In genomic region chr7:151432658-151433521, GRCh38 we compare ENCODE assay signal across 9 cellular contexts. TPM values are rescaled to one million over a fixed set of nuclear protein-coding genes. Genes with fewer than 3 reads are reported as not detected.
DNase-seq lines count a peak whose midpoint lies in the region; ATAC-seq, FAIRE-seq and TF ChIP-seq lines count a peak whose summit lies in the region.
"Had no signal": no experiment of that assay in that cellular context is flagged by ENCODE, and none has a peak within 500 bp of the region (broad histone marks: within the 10 kb centered on the region; RNA-seq: fewer than 3 reads in every experiment).

No MANE protein-coding gene starts in this region.

- peak; percentile 42 for ATAC-seq in DND-41 (ENCODE audit: insufficient read depth, low read depth)
- peak; percentile 66 for ATAC-seq in GM21526 (IDR thresholded peaks at IDR 0.05; ENCODE audit: low FRiP score, unreplicated experiment)
- ATAC-seq in T-cell (replicated peaks in 1 of 4), result peak; percentile 49 to 65 (median 58)
- no peak for ATAC-seq in HG02571 (IDR thresholded peaks at IDR 0.05; ENCODE audit: unreplicated experiment)

- H3K36me3 Mint-ChIP-seq in T-cell, result no peaks in the 10 kb centered on the region

- no peak overlapping the region for H3K14ac ChIP-seq in H1 (ENCODE audit: insufficient read length)

- H4K91ac ChIP-seq in H1 (replicated peaks; ENCODE audit: insufficient read length, low read length), result no peak overlapping the region

- H3K27me3 ChIP-seq in DND-41 (ENCODE audit: insufficient read depth, low read length, poor library complexity) (no peaks in the 10 kb centered on the region), H1 (replicated peaks in 1 of 4; ENCODE audit: control insufficient read depth in 3 of 4, extremely low read depth in 1 of 4, insufficient read depth in 3 of 4, low read length in 3 of 4) (no peaks in the 10 kb centered on the region)

- TF ChIP-seq EP300 in H1 (IDR thresholded peaks at IDR 0.05; ENCODE audit: borderline replicate concordance in 1 of 2, low read depth in 2 of 2, low read length in 2 of 2), result no peak

- peak overlapping the region in 2 of 3 donors; percentile 34 to 69 for H3K4me3 Mint-ChIP-seq in T-cell

- H2BK120ac ChIP-seq in H1 (replicated peaks; ENCODE audit: low read depth, low read length), result no peak overlapping the region

- no peak overlapping the region for H3K56ac ChIP-seq in H1 (replicated peaks; ENCODE audit: insufficient read length, low read depth, low read length)

- peak overlapping the region; percentile 64 for H3K27ac ChIP-seq in DND-41 (ENCODE audit: low read length)
- H3K27ac ChIP-seq in H1 (ENCODE audit: low read depth, low read length), result no peak overlapping the region
- no peak overlapping the region for H3K27ac ChIP-seq in substantia nigra (ENCODE audit: low read depth, low read length, poor library complexity, severe bottlenecking)

- no peak overlapping the region for H3K4ac ChIP-seq in H1 (replicated peaks; ENCODE audit: insufficient read length, low read depth, low read length)

- H3K4me1 ChIP-seq in DND-41 (ENCODE audit: insufficient read depth, low read length) (peaks cover 55% of the 10 kb centered on the region), H1 (replicated peaks in 1 of 4; ENCODE audit: control insufficient read depth in 3 of 4, insufficient read depth in 4 of 4, low read length in 3 of 4) (peaks cover 5 to 20% (median 10%) of the 10 kb centered on the region in 4 experiments)

- H2AK5ac ChIP-seq in H1 (ENCODE audit: low read depth, low read length), result no peak overlapping the region

- H3K23me2 ChIP-seq in H1 (ENCODE audit: low read depth, low read length), result no peaks in the 10 kb centered on the region

- H3K4me1 Mint-ChIP-seq in T-cell, result peaks cover 49 to 57% (median 55%) of the 10 kb centered on the region in 3 donors

- H3K9me3 ChIP-seq in DND-41 (ENCODE audit: insufficient read depth, low read length, severe bottlenecking), result no peaks in the 10 kb centered on the region
- no peaks in the 10 kb centered on the region for H3K9me3 ChIP-seq in H1 (ENCODE audit: insufficient read depth in 2 of 2, low read depth in 1 of 2, low read length in 1 of 2)

- H3K9me3 Mint-ChIP-seq in T-cell, result no peaks in the 10 kb centered on the region

- CTCF ChIA-PET in T-cell (lab: Charles Lee), result interaction anchor here in 1 of 2 donors (0.8 kb wide), 1 partner anchor 15 kb away, joined by 3 read pairs; no protein-coding TSS in a partner anchor
- CTCF ChIA-PET in H1 (lab: Charles Lee; ENCODE audit: partially characterized antibody), result interaction anchor here (1.0 to 2.6 kb wide), 9 partner anchors 15 to 73 kb away, joined by 3 to 14 read pairs (median 4); no protein-coding TSS in a partner anchor

- DNase-seq in DND-41 (peak; percentile 67), T-cell (peak in 33 of 34 experiments; percentile 24 to 68 (median 52)), H1 (ENCODE audit: low read depth in 1 of 2, low spot score in 2 of 2) (peak in 1 of 2 experiments; percentile 49), substantia nigra (lab: John Stamatoyannopoulos, UW) (no peak), NCI-H2196 (lab: John Stamatoyannopoulos, UW; ENCODE audit: unreplicated experiment) (no peak), kidney tubule cell (ENCODE audit: low spot score) (no peak)

- H3K4me2 ChIP-seq in DND-41 (ENCODE audit: insufficient read depth, low read length), result no peak overlapping the region
- H3K4me2 ChIP-seq in H1 (ENCODE audit: insufficient read depth in 1 of 2, low read depth in 2 of 2, low read length in 2 of 2), result no peak overlapping the region

- H2BK12ac ChIP-seq in H1 (ENCODE audit: low read depth, low read length), result peak overlapping the region; percentile 60; the same call in 1 of the 2 replicates

- no peak; a peak in 1 of 4 replicates for TF ChIP-seq RAD21 in H1 (IDR thresholded peaks at IDR 0.05 in 1 of 2, conservative IDR thresholded peaks at IDR 0.05 in 1 of 2; ENCODE audit: low read depth in 2 of 2, low read length in 2 of 2)

- no peak overlapping the region for H4K5ac ChIP-seq in H1 (ENCODE audit: insufficient read length, low read depth, low read length)

- no peak overlapping the region for H4K8ac ChIP-seq in H1 (ENCODE audit: extremely low read depth, insufficient read depth, low read length)

- H4K20me1 ChIP-seq in DND-41 (ENCODE audit: insufficient read depth, low read length) (no peaks in the 10 kb centered on the region), H1 (replicated peaks in 1 of 2; ENCODE audit: control insufficient read depth in 1 of 2, insufficient read depth in 2 of 2, low read length in 2 of 2) (no peaks in the 10 kb centered on the region)

- H3K18ac ChIP-seq in H1 (ENCODE audit: extremely low read depth, low read length), result no peak overlapping the region

- H3K4me3 ChIP-seq in DND-41 (ENCODE audit: low read depth in 1 of 2, low read length in 2 of 2), result no peak overlapping the region
- H3K4me3 ChIP-seq in H1 (ENCODE audit: extremely low read depth in 1 of 4, insufficient read depth in 2 of 4, low read depth in 3 of 4, low read length in 4 of 4), result no peak overlapping the region

- no peak for FAIRE-seq in H1 (lab: Jason Lieb, UNC)
- FAIRE-seq: endothelial cell of umbilical vein had no signal

- H3K36me3 ChIP-seq in DND-41 (ENCODE audit: insufficient read depth, low read length) (no peaks in the 10 kb centered on the region), H1 (ENCODE audit: control insufficient read depth in 2 of 4, insufficient read depth in 4 of 4, low read length in 3 of 4) (no peaks in the 10 kb centered on the region)

- peak overlapping the region; percentile 86 to 90 for H3K27ac Mint-ChIP-seq in T-cell

- TF ChIP-seq CTCF in DND-41 (IDR thresholded peaks at IDR 0.05; ENCODE audit: borderline replicate concordance, extremely low read depth, low read length, poor library complexity, severe bottlenecking), result peak; percentile 60
- peak in 2 of 3 experiments; percentile 13 to 35; a peak in 1 of 4 replicates for TF ChIP-seq CTCF in H1 (IDR thresholded peaks at IDR 0.05; ENCODE audit: control extremely low read depth in 1 of 3, insufficient read depth in 1 of 3, low read depth in 1 of 3, low read length in 3 of 3)

- H2BK20ac ChIP-seq in H1 (ENCODE audit: low read length), result peak overlapping the region; percentile 6; the same call in 1 of the 2 replicates

- 0 out of 2 replicates have a peak overlapping the region, but pooled peaks have one; percentile 29 for H2BK15ac ChIP-seq in H1 (ENCODE audit: low read length)

- no peak overlapping the region for H3K23ac ChIP-seq in H1 (ENCODE audit: insufficient read length)

- WGBS in H1 (ENCODE audit: extremely low coverage in 1 of 2, insufficient coverage in 1 of 2, insufficient read length in 1 of 2, insufficient replicate concordance in 2 of 2, low coverage in 1 of 2, low lambda C conversion rate in 2 of 2, missing lambda C conversion rate in 1 of 2), 2 experiments, result 89% methylated on average over 14 of the region's 14 CpGs; no CpG with 5 or more reads in 1 of the 2 experiments

- H2AFZ ChIP-seq in DND-41 (ENCODE audit: low read depth, low read length), result no peak overlapping the region; the same call in 1 of the 2 replicates
- no peak overlapping the region for H2AFZ ChIP-seq in H1 (ENCODE audit: low read length)

- H3K27me3 Mint-ChIP-seq in T-cell, result no peaks in the 10 kb centered on the region

- no peaks in the 10 kb centered on the region; the same call in 1 of the 2 replicates for H3K79me1 ChIP-seq in H1 (ENCODE audit: low read depth, low read length)

- no peak for TF ChIP-seq POLR2A in H1 (IDR thresholded peaks at IDR 0.05; ENCODE audit: control extremely low read depth in 1 of 2, low read depth in 2 of 2, low read length in 2 of 2)

- POLR2A ChIA-PET in T-cell (lab: Charles Lee), result no interaction called here
- POLR2A ChIA-PET in H1 (lab: Charles Lee; ENCODE audit: partially characterized antibody), result interaction anchor here (0.6 to 1.2 kb wide), 2 partner anchors 23 to 61 kb away, joined by 3 read pairs; partner anchors contain the start of gene WDR86

- peak overlapping the region; percentile 66; the same call in 1 of the 2 replicates for H2BK5ac ChIP-seq in H1 (ENCODE audit: low read depth, low read length)

- H3K9ac ChIP-seq in DND-41 (ENCODE audit: low read depth, low read length), result no peak overlapping the region
- no peak overlapping the region for H3K9ac ChIP-seq in H1 (replicated peaks in 1 of 4; ENCODE audit: extremely low read depth in 1 of 4, low read depth in 3 of 4, low read length in 3 of 4)

- H3K79me2 ChIP-seq in DND-41 (ENCODE audit: insufficient read depth, low read length), result no peaks in the 10 kb centered on the region
- H3K79me2 ChIP-seq in H1 (ENCODE audit: control insufficient read depth in 1 of 2, insufficient read depth in 2 of 2, low read length in 2 of 2), result no peaks in the 10 kb centered on the region

TF ChIP-seq in H1, 55 proteins besides CTCF, POLR2A, EP300 and RAD21:
- TF ChIP-seq SUZ12 (IDR thresholded peaks at IDR 0.05; ENCODE audit: low read length) (no peak), EZH2 (IDR thresholded peaks at IDR 0.05; ENCODE audit: low read depth, low read length, severe bottlenecking) (no peak), GABPA (IDR thresholded peaks at IDR 0.05; ENCODE audit: borderline replicate concordance, insufficient read depth, low read length) (no peak), BRCA1 (IDR thresholded peaks at IDR 0.05; ENCODE audit: low read depth, low read length) (no peak)

RNA-seq across cellular contexts. Expression of gene CRYGN, which starts 7.1 kb away (rescaled TPM):
- 1 to 10 TPM in 2 of 5 donors, under 1 TPM in 1, not detected in 2; 0.98 to 1.8 (median 1.0) TPM for total RNA-seq in T-cell
- total RNA-seq in H1 (2021; fragmentation: NEBNext Ultra II Directional; extraction: Animal tissue kit (Norgen Biotek cat#: 25700)), result 1.0 and 1.6 TPM in 2 replicates
- polyA plus RNA-seq in H1 (2011; rRNA removed), result 0.98 and 1.3 TPM in 2 replicates
- polyA plus RNA-seq in H1 (2011; cell fraction: cytosol; rRNA removed), result 0.81 TPM
- polyA plus RNA-seq in H1 (2011; cell fraction: nucleus; rRNA removed), result 4.0 TPM
- 0.43 to 1.7 TPM (median 1.5 TPM) in 4 replicates for polyA plus RNA-seq in H1 (2012, experiment 1 of 2)
- 0.07 TPM for polyA plus RNA-seq in H1 (2012, experiment 2 of 2)
- 0.57 TPM for polyA plus RNA-seq in H1 (2013, experiment 1 of 2)
- polyA plus RNA-seq in H1 (2013, experiment 2 of 2), result 0.42 TPM
- 0.80 and 2.0 TPM in 2 replicates for polyA minus RNA-seq in H1 (2011; rRNA and poly(A)+ RNA removed)
- polyA minus RNA-seq in H1 (2011; cell fraction: cytosol; rRNA and poly(A)+ RNA removed), result not detected
- 2.5 TPM for polyA minus RNA-seq in H1 (2011; cell fraction: nucleus; rRNA and poly(A)+ RNA removed)
- total RNA-seq: endothelial cell of umbilical vein had no signal
- polyA plus RNA-seq: endothelial cell of umbilical vein had no signal

RNA-seq across cellular contexts. Expression of gene WDR86, which starts 23.1 kb away (rescaled TPM):
- 10 to 100 TPM in 3 of 5 donors, 1 to 10 TPM in 2; 3.1 to 26.0 (median 10.1) TPM for total RNA-seq in T-cell
- 14.9 and 15.8 TPM in 2 replicates for total RNA-seq in H1 (2021; fragmentation: NEBNext Ultra II Directional; extraction: Animal tissue kit (Norgen Biotek cat#: 25700))
- 12.7 and 22.1 TPM in 2 replicates for polyA plus RNA-seq in H1 (2011; rRNA removed)
- 16.7 TPM for polyA plus RNA-seq in H1 (2011; cell fraction: cytosol; rRNA removed)
- 81.5 TPM for polyA plus RNA-seq in H1 (2011; cell fraction: nucleus; rRNA removed)
- 7.7 to 11.9 TPM (median 10.0 TPM) in 4 replicates for polyA plus RNA-seq in H1 (2012, experiment 1 of 2)
- 5.0 TPM for polyA plus RNA-seq in H1 (2012, experiment 2 of 2)
- 7.4 TPM for polyA plus RNA-seq in H1 (2013, experiment 1 of 2)
- polyA plus RNA-seq in H1 (2013, experiment 2 of 2), result 7.4 TPM
- polyA minus RNA-seq in H1 (2011; rRNA and poly(A)+ RNA removed), result 12.4 and 18.2 TPM in 2 replicates
- polyA minus RNA-seq in H1 (2011; cell fraction: cytosol; rRNA and poly(A)+ RNA removed), result 10.6 TPM
- polyA minus RNA-seq in H1 (2011; cell fraction: nucleus; rRNA and poly(A)+ RNA removed), result 30.4 TPM
- total RNA-seq: endothelial cell of umbilical vein had no signal
- polyA plus RNA-seq: endothelial cell of umbilical vein had no signal

Comparison
In these comparisons a context has a peak if more than half of its experiments do, and no peak if none do; other contexts are left out.
1. DNase-seq: peak in DND-41 (single experiment) and T-cell (33 of 34); none in substantia nigra (0 of 49), NCI-H2196 (single experiment) and kidney tubule cell (single experiment).